Comparison of ENCODE assay signal across 24 cellular contexts in the genomic region with DNA sequence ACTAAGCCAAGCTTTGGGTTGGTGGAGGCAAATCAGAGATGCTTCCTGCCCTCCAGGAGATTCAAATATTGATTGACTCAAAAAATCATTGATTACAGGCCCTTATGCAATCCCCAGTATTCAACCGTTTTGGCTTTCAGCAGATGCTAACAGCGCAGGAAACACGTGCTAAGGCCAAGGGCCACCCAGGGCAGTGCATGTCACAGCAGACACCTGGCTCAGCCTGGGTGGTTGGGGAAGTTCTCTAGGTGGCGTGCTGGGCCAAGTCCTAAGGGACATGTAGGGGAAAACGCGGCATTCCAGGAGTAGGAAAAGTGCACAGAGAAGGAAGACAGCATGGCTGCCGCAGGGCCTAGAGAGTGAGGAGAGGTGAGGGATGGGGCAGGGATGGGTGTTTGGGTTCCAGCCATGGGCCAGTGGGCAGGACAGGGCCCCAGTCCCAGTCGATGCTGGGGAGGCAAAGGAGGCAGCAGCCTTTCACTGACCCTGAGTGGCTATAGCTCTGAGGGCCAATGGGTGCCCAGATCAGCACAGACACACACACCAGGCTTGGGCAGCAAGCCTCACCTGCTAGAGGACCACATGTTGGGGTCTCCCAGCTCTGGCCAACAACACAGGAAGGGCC.
"Had no signal": no experiment of that assay in that cellular context is flagged by ENCODE, and none has a peak within 500 bp of the region (broad histone marks: within the 10 kb centered on the region; RNA-seq: fewer than 3 reads in every experiment).

No MANE protein-coding gene starts in this region.

- H3K4me3 ChIP-seq: colonic mucosa, esophagus squamous epithelium, gastroesophageal sphincter, heart right ventricle, lung, neural progenitor cell, ovary, psoas muscle, transverse colon had no signal

- H3K27me3 Mint-ChIP-seq: activated naive CD8-positive, alpha-beta T cell treated with anti-CD3 and anti-CD28 coated beads for 36 hours; activated T-cell treated with anti-CD3 and anti-CD28 coated beads, Interleukin-2, amount 50 U/mL, for 24 hours; central memory CD8-positive, alpha-beta T cell; naive thymus-derived CD8-positive, alpha-beta T cell; stimulated activated naive B cell treated with anti-CD40 and anti-IgM and Interleukin-4, amounts not matched to agents 10 μg/mL and 1 μg/mL and 100 μg/mL, for 72 hours had no signal

- H3K4me3 Mint-ChIP-seq: activated naive CD8-positive, alpha-beta T cell treated with anti-CD3 and anti-CD28 coated beads for 36 hours; activated T-cell treated with anti-CD3 and anti-CD28 coated beads, Interleukin-2, amount 50 U/mL, for 24 hours; activated T-helper 17 cell treated with anti-CD3 and anti-CD28 coated beads, Interleukin-2, amount 50 U/mL, for 72 hours; central memory CD8-positive, alpha-beta T cell; naive thymus-derived CD8-positive, alpha-beta T cell; neural progenitor cell; stimulated activated naive B cell treated with anti-CD40 and anti-IgM and Interleukin-4, amounts not matched to agents 10 μg/mL and 1 μg/mL and 100 μg/mL, for 72 hours; T-helper 2 cell treated with Interferon-gamma antibody and Interleukin-4, amounts not matched to agents 5 μg/mL and 100 μg/mL, for 36 hours had no signal

- H3K27ac Mint-ChIP-seq: activated naive CD8-positive, alpha-beta T cell treated with anti-CD3 and anti-CD28 coated beads for 36 hours; activated T-cell treated with anti-CD3 and anti-CD28 coated beads, Interleukin-2, amount 50 U/mL, for 24 hours; activated T-helper 17 cell treated with anti-CD3 and anti-CD28 coated beads, Interleukin-2, amount 50 U/mL, for 72 hours; neural progenitor cell; stimulated activated naive B cell treated with anti-CD40 and anti-IgM and Interleukin-4, amounts not matched to agents 10 μg/mL and 1 μg/mL and 100 μg/mL, for 72 hours; T-helper 2 cell treated with Interferon-gamma antibody and Interleukin-4, amounts not matched to agents 5 μg/mL and 100 μg/mL, for 36 hours had no signal

- DNase-seq: activated CD4-positive, alpha-beta T cell treated with anti-CD3 and anti-CD28 coated beads, Interleukin-2, amount 50 U/mL, for 1 hour; activated CD4-positive, CD25-positive, alpha-beta regulatory T cell treated with anti-CD3 and anti-CD28 coated beads, Interleukin-2, amount 50 U/mL, for 72 hours; activated CD8-positive, alpha-beta memory T cell treated with anti-CD3 and anti-CD28 coated beads for 24 hours; activated CD8-positive, alpha-beta memory T cell treated with anti-CD3 and anti-CD28 coated beads, Interleukin-2, amount 50 U/mL, for 4 hours; activated naive CD8-positive, alpha-beta T cell treated with anti-CD3 and anti-CD28 coated beads for 36 hours; activated T-cell treated with anti-CD3 and anti-CD28 coated beads, Interleukin-2, amount 50 U/mL, for 24 hours; colonic mucosa; esophagus squamous epithelium; heart right ventricle; kidney; naive thymus-derived CD8-positive, alpha-beta T cell; ovary; psoas muscle; right cardiac atrium; stimulated activated CD4-positive, alpha-beta T cell treated with anti-CD3 and anti-CD28 coated beads, Interleukin-1b, Interleukin-23, amount 100 ng/mL, for 48 hours; stimulated activated naive B cell treated with anti-CD40 and anti-IgM and Interleukin-4, amounts not matched to agents 10 μg/mL and 1 μg/mL and 100 μg/mL, for 72 hours; transverse colon had no signal

- H3K9me3 Mint-ChIP-seq: activated naive CD8-positive, alpha-beta T cell treated with anti-CD3 and anti-CD28 coated beads for 36 hours; activated T-cell treated with anti-CD3 and anti-CD28 coated beads, Interleukin-2, amount 50 U/mL, for 24 hours; activated T-helper 17 cell treated with anti-CD3 and anti-CD28 coated beads, Interleukin-2, amount 50 U/mL, for 72 hours; central memory CD8-positive, alpha-beta T cell; naive thymus-derived CD8-positive, alpha-beta T cell; neural progenitor cell; stimulated activated naive B cell treated with anti-CD40 and anti-IgM and Interleukin-4, amounts not matched to agents 10 μg/mL and 1 μg/mL and 100 μg/mL, for 72 hours; T-helper 2 cell treated with Interferon-gamma antibody and Interleukin-4, amounts not matched to agents 5 μg/mL and 100 μg/mL, for 36 hours had no signal

- H3K4me1 ChIP-seq: colonic mucosa, esophagus squamous epithelium, gastroesophageal sphincter, heart right ventricle, neural progenitor cell, psoas muscle, transverse colon had no signal

- H3K36me3 Mint-ChIP-seq: activated naive CD8-positive, alpha-beta T cell treated with anti-CD3 and anti-CD28 coated beads for 36 hours; naive thymus-derived CD8-positive, alpha-beta T cell; neural progenitor cell; stimulated activated naive B cell treated with anti-CD40 and anti-IgM and Interleukin-4, amounts not matched to agents 10 μg/mL and 1 μg/mL and 100 μg/mL, for 72 hours had no signal

- H3K27me3 ChIP-seq: colonic mucosa, esophagus squamous epithelium, gastroesophageal sphincter, heart right ventricle, neural progenitor cell, ovary, transverse colon had no signal

- H3K9me3 ChIP-seq: colonic mucosa, esophagus squamous epithelium, gastroesophageal sphincter, heart right ventricle, ovary, psoas muscle, transverse colon had no signal

- H3K27ac ChIP-seq: colonic mucosa, esophagus squamous epithelium, gastroesophageal sphincter, heart right ventricle, neural progenitor cell, ovary, psoas muscle, transverse colon, VCaP had no signal

- ATAC-seq: activated T-helper 17 cell treated with anti-CD3 and anti-CD28 coated beads, Interleukin-2, amount 50 U/mL, for 72 hours; gastroesophageal sphincter; heart right ventricle; naive thymus-derived CD8-positive, alpha-beta T cell; psoas muscle; right cardiac atrium; stimulated activated naive B cell treated with anti-CD40 and anti-IgM and Interleukin-4, amounts not matched to agents 10 μg/mL and 1 μg/mL and 100 μg/mL, for 72 hours had no signal

- H3K4me1 Mint-ChIP-seq: activated naive CD8-positive, alpha-beta T cell treated with anti-CD3 and anti-CD28 coated beads for 36 hours; activated T-helper 17 cell treated with anti-CD3 and anti-CD28 coated beads, Interleukin-2, amount 50 U/mL, for 72 hours; central memory CD8-positive, alpha-beta T cell; naive thymus-derived CD8-positive, alpha-beta T cell; stimulated activated naive B cell treated with anti-CD40 and anti-IgM and Interleukin-4, amounts not matched to agents 10 μg/mL and 1 μg/mL and 100 μg/mL, for 72 hours had no signal

- H3K36me3 ChIP-seq: colonic mucosa, esophagus squamous epithelium, gastroesophageal sphincter, heart right ventricle, neural progenitor cell, ovary, transverse colon had no signal

- H3K9ac ChIP-seq: neural progenitor cell had no signal
